8 cellular contexts compared by ENCODE assay signal in genomic region chrX:23742693-23743622, GRCh38.
A peak's percentile ranks its signal among the peaks of the same experiment; 100 is the strongest.
DNase-seq lines count a peak whose midpoint lies in the region; ATAC-seq and TF ChIP-seq lines count a peak whose summit lies in the region.

ACOT9 (minus strand) TSS chrX:23743276; CDS start chrX:23743144, 132 bp downstream.

- TF ChIP-seq CTCF in GM12865 (IDR thresholded peaks at IDR 0.05; ENCODE audit: insufficient read depth, low read depth, low read length, missing control alignments): no peak
- TF ChIP-seq CTCF in astrocyte of the spinal cord (IDR thresholded peaks at IDR 0.05; ENCODE audit: low read depth, low read length): no peak
- no peak for TF ChIP-seq CTCF in retinal pigment epithelial cell (conservative IDR thresholded peaks at IDR 0.05; ENCODE audit: low read depth, low read length)

- H3K4me3 ChIP-seq in GM12865 (ENCODE audit: low read depth, low read length) (peak within 1 kb of the TSS; percentile 83), astrocyte of the spinal cord (ENCODE audit: low read depth, low read length) (peak within 1 kb of the TSS; percentile 74), retinal pigment epithelial cell (ENCODE audit: low read length) (peak within 1 kb of the TSS; percentile 73)

- ATAC-seq in HG02588 (IDR thresholded peaks at IDR 0.05; ENCODE audit: unreplicated experiment): peak; percentile 97

- peak; percentile 92 for DNase-seq in GM12865 (ENCODE audit: low read depth)
- peak; percentile 17 for DNase-seq in NCI-H1092 treated with DMSO at 0.1 percent for 48 hours (lab: John Stamatoyannopoulos, UW)
- peak; percentile 72 for DNase-seq in T1000 (lab: John Stamatoyannopoulos, UW)
- peak; percentile 94 for DNase-seq in astrocyte of the spinal cord (ENCODE audit: low read depth, low spot score)
- peak; percentile 6 to 82 (median 49) for DNase-seq in hypothalamus (lab: John Stamatoyannopoulos, UW)
- peak; percentile 93 for DNase-seq in retinal pigment epithelial cell (ENCODE audit: low read depth)
- DNase-seq in NCI-H446 treated with DMSO at 0.1 percent for 48 hours (lab: John Stamatoyannopoulos, UW): no peak

- in situ Hi-C loops in astrocyte of the spinal cord (cut with HindIII; ENCODE audit: low sequenced_read_pairs): no loop called here
